6 cellular contexts compared by ENCODE assay signal in genomic region chr1:49544615-49545014, GRCh38.
"Had no signal": no experiment of that assay in that cellular context is flagged by ENCODE, and none has a peak within 500 bp of the region (broad histone marks: within the 10 kb centered on the region; RNA-seq: fewer than 3 reads in every experiment).

No MANE protein-coding gene starts in this region.

- H3K27me3 Mint-ChIP-seq: IgD-negative memory B cell had no signal

- H3K4me3 Mint-ChIP-seq: IgD-negative memory B cell had no signal

- H3K27ac Mint-ChIP-seq: IgD-negative memory B cell had no signal

- DNase-seq: IMR-90, KBM-7 had no signal

- ATAC-seq: HepG2, K562 had no signal

- H3K4me3 ChIP-seq: K562 had no signal

- H3K4me1 Mint-ChIP-seq: IgD-negative memory B cell had no signal

- H3K27ac ChIP-seq: HL-60 had no signal
